In the genomic region with DNA sequence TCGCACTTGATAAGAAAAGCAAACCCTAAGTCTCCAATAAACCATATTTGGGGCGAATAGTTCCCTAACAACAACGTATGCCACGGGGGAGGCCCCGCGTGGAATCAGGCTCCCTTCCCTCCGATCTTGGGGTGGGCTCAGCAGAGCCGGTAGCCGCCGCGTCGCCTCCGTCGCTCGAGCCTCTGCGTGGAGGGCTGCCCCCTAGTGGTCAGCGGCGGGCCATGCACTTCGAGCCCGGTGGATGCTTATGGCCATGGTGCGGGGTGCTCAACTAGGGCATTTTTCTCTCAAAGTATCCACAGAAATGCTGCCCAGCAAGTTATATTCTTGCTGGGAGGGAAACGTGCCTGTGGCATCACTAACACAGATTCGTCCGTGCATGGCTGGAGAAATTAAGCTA, we compare ENCODE assay signal across 7 cellular contexts.
DNase-seq lines count a peak whose midpoint lies in the region; ATAC-seq, FAIRE-seq and TF ChIP-seq lines count a peak whose summit lies in the region.
"Not testable (repeated sequence)": the region's sequence is repeated elsewhere in the genome, so short reads cannot be mapped to it uniquely, and the experiment has no call there.

No MANE protein-coding gene starts in this region.

- H3K9me3 ChIP-seq in liver (ENCODE audit: control insufficient read depth in 4 of 4, low read length in 3 of 4): not testable (repeated sequence)

- not testable (repeated sequence) for TF ChIP-seq EP300 in Ishikawa (IDR thresholded peaks at IDR 0.05; ENCODE audit: borderline replicate concordance)

- not testable (repeated sequence) for H3K27me3 ChIP-seq in bronchial epithelial cell (ENCODE audit: control insufficient read depth, insufficient read depth, low read length); liver (ENCODE audit: control insufficient read depth in 4 of 4, insufficient read depth in 4 of 4, low read length in 3 of 4)

- not testable (repeated sequence) for H3K36me3 ChIP-seq in bronchial epithelial cell (ENCODE audit: control insufficient read depth, insufficient read depth, low read length); liver (ENCODE audit: control insufficient read depth in 4 of 4, insufficient read depth in 3 of 4, low read depth in 1 of 4, low read length in 3 of 4)

- ATAC-seq in GM18861 (IDR thresholded peaks at IDR 0.05; ENCODE audit: unreplicated experiment) (peak; percentile 42), HG02642 (IDR thresholded peaks at IDR 0.05; ENCODE audit: poor library complexity, unreplicated experiment) (peak; percentile 63)

- not testable (repeated sequence) for H3K27ac ChIP-seq in liver (ENCODE audit: low read depth in 1 of 2, low read length in 2 of 2)

- TF ChIP-seq RAD21 in Ishikawa (IDR thresholded peaks at IDR 0.05; ENCODE audit: low read depth) (peak; percentile 29; the same call in 1 of the 2 replicates), liver (IDR thresholded peaks at IDR 0.05) (peak; percentile 31 to 48)

- H3K9ac ChIP-seq in liver (ENCODE audit: low read depth in 1 of 2, low read length in 2 of 2): not testable (repeated sequence)

- H3K4me3 ChIP-seq in bronchial epithelial cell (ENCODE audit: low read depth, low read length): peak overlapping the region; percentile 5
- not testable (repeated sequence) for H3K4me3 ChIP-seq in liver (ENCODE audit: low read depth in 1 of 3, low read length in 3 of 3)

- not testable (repeated sequence) for H3K4me1 ChIP-seq in liver (ENCODE audit: control insufficient read depth in 4 of 4, insufficient read depth in 4 of 4, low read length in 3 of 4)

- DNase-seq in activated CD8-positive, alpha-beta memory T cell treated with anti-CD3 and anti-CD28 coated beads for 1 hour (ENCODE audit: extremely low read depth in 1 of 2, low read depth in 1 of 2): peak; percentile 85 to 94
- not testable (repeated sequence) for DNase-seq in bronchial epithelial cell (ENCODE audit: low read depth)
- DNase-seq in stimulated activated CD4-positive, alpha-beta T cell treated with anti-CD3 and anti-CD28 coated beads, Interleukin-1b, Interleukin-23, amount 100 ng/mL, for 4 hours (ENCODE audit: low read depth in 2 of 2): peak; percentile 97

- under 1% methylated on average over 14 of the region's 24 CpGs for WGBS in liver

- TF ChIP-seq CTCF in bronchial epithelial cell (IDR thresholded peaks at IDR 0.05; ENCODE audit: insufficient read depth, low read length, severe bottlenecking) (peak; percentile 41), liver (IDR thresholded peaks at IDR 0.05; ENCODE audit: low read depth, low read length, missing input control) (peak; percentile 41)

- FAIRE-seq in bronchial epithelial cell (lab: Jason Lieb, UNC): not testable (repeated sequence)
